Comparison of ENCODE assay signal across 19 cellular contexts in the genomic region with DNA sequence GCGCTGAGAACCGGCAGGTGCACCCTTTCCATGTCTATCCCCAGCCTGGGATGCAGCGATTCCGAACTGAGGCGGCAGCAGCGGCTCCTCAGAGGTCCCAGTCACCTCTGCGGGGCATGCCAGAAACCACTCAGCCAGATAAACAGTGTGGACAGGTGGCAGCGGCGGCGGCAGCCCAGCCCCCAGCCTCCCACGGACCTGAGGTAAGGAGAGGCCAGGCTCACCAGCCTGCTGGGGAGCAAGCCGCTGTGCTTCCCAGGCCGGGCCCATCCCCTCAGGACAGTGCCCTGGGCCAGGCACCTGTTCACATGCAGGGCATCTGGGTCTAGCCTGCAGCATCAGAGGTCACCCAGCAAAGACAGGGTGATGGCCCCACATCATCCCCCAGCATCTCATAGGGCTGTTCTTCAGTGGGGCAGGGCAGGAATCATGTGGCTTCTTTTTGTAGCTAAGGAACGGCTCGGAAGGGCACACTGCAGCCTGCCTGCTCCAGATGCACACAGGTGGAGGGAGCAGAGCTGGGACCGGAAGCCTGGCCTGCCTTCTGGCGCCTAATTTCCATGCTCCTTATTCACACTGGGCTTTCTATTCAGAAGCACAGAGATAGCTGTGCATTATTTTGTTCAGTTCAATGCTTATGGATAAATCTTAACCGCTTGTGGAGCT. TPM values are rescaled to one million over a fixed set of nuclear protein-coding genes. Genes with fewer than 3 reads are reported as not detected.
A peak's percentile ranks its signal among the peaks of the same experiment; 100 is the strongest.
DNase-seq lines count a peak whose midpoint lies in the region; ATAC-seq and TF ChIP-seq lines count a peak whose summit lies in the region.
"Had no signal": no experiment of that assay in that cellular context is flagged by ENCODE, and none has a peak within 500 bp of the region (broad histone marks: within the 10 kb centered on the region; RNA-seq: fewer than 3 reads in every experiment).

No MANE protein-coding gene starts in this region.

- H3K4me3 Mint-ChIP-seq in chondrocyte (ENCODE audit: unreplicated experiment): no peak overlapping the region
- H3K4me3 Mint-ChIP-seq: activated CD4-positive, alpha-beta T cell treated with anti-CD3 and anti-CD28 coated beads, Interleukin-2, amount 10 ng/mL, durations not matched to agents 7 days and 5 days; activated naive CD8-positive, alpha-beta T cell; stimulated activated effector memory CD8-positive, alpha-beta T cell treated with anti-CD3 and anti-CD28 coated beads, Interleukin-12 subunit alpha, Interleukin-12 subunit beta, amount 100 ng/mL, for 72 hours had no signal

- H2AFZ ChIP-seq in osteoblast (ENCODE audit: low read length): no peak overlapping the region

- TF ChIP-seq CTCF in A673 (conservative IDR thresholded peaks at IDR 0.05; ENCODE audit: low read depth, low read length): no peak
- TF ChIP-seq CTCF in chondrocyte (IDR thresholded peaks at IDR 0.05): no peak
- no peak for TF ChIP-seq CTCF in osteoblast (IDR thresholded peaks at IDR 0.05; ENCODE audit: extremely low read depth, low read depth, low read length)
- TF ChIP-seq CTCF in GM10248 (IDR thresholded peaks at IDR 0.05; ENCODE audit: control extremely low read depth, extremely low read depth, low read depth, missing control alignments): no peak

- BruUV-seq in A673 (replicated peaks; lab: Mats Ljungman, UMichigan): no TSS peak

- H3K4me1 Mint-ChIP-seq in chondrocyte (ENCODE audit: low read depth): peaks cover 63% of the 10 kb centered on the region

- H3K27me3 Mint-ChIP-seq in chondrocyte (ENCODE audit: low read depth): no peaks in the 10 kb centered on the region
- H3K27me3 Mint-ChIP-seq: activated CD4-positive, alpha-beta T cell treated with anti-CD3 and anti-CD28 coated beads, Interleukin-2, amount 10 ng/mL, durations not matched to agents 7 days and 5 days; activated naive CD8-positive, alpha-beta T cell had no signal

- H3K4me1 ChIP-seq in A673 (ENCODE audit: insufficient read depth, low read length, poor library complexity, severe bottlenecking): peaks cover 32% of the 10 kb centered on the region
- peaks cover 43% of the 10 kb centered on the region for H3K4me1 ChIP-seq in osteoblast (ENCODE audit: insufficient read depth, low read length)

- peak overlapping the region; percentile 71 for H3K27ac Mint-ChIP-seq in chondrocyte (ENCODE audit: unreplicated experiment)
- H3K27ac Mint-ChIP-seq: activated CD4-positive, alpha-beta T cell treated with anti-CD3 and anti-CD28 coated beads, Interleukin-2, amount 10 ng/mL, durations not matched to agents 7 days and 5 days; activated naive CD8-positive, alpha-beta T cell; stimulated activated effector memory CD8-positive, alpha-beta T cell treated with anti-CD3 and anti-CD28 coated beads, Interleukin-12 subunit alpha, Interleukin-12 subunit beta, amount 100 ng/mL, for 72 hours had no signal

- H3K36me3 ChIP-seq in A673 (ENCODE audit: insufficient read depth, low read length, poor library complexity, severe bottlenecking) (peaks cover 40% of the 10 kb centered on the region), osteoblast (ENCODE audit: insufficient read depth, low read length) (peaks cover 54% of the 10 kb centered on the region)
- H3K36me3 ChIP-seq: neutrophil had no signal

- H3K4me3 ChIP-seq in A673 (ENCODE audit: low read depth, low read length, poor library complexity, severe bottlenecking) (no peak overlapping the region), osteoblast (ENCODE audit: insufficient read depth, low read length) (no peak overlapping the region)
- H3K4me3 ChIP-seq: SK-N-MC, smooth muscle cell, upper lobe of left lung had no signal

- H4K20me1 ChIP-seq in osteoblast (ENCODE audit: insufficient read depth, low read length): peaks cover 58% of the 10 kb centered on the region

- H3K36me3 Mint-ChIP-seq in chondrocyte (ENCODE audit: low read depth): peaks cover 29% of the 10 kb centered on the region

- H3K27me3 ChIP-seq in A673 (replicated peaks; ENCODE audit: insufficient read depth, low read depth, low read length, poor library complexity) (no peaks in the 10 kb centered on the region), osteoblast (ENCODE audit: insufficient read depth, low read length) (no peaks in the 10 kb centered on the region)
- H3K27me3 ChIP-seq: neutrophil, upper lobe of left lung had no signal

- intact Hi-C loops in A673 (cut with micrococcal nuclease; ENCODE audit: unreplicated experiment): no loop called here

- ATAC-seq in HG03159 (IDR thresholded peaks at IDR 0.05; ENCODE audit: unreplicated experiment): no peak
- ATAC-seq: stimulated activated effector memory CD8-positive, alpha-beta T cell treated with anti-CD3 and anti-CD28 coated beads, Interleukin-12 subunit alpha, Interleukin-12 subunit beta, amount 100 ng/mL, for 72 hours had no signal

- H3K9me3 Mint-ChIP-seq in chondrocyte (ENCODE audit: low read depth): no peaks in the 10 kb centered on the region
- H3K9me3 Mint-ChIP-seq: activated CD4-positive, alpha-beta T cell treated with anti-CD3 and anti-CD28 coated beads, Interleukin-2, amount 10 ng/mL, durations not matched to agents 7 days and 5 days; stimulated activated effector memory CD8-positive, alpha-beta T cell treated with anti-CD3 and anti-CD28 coated beads, Interleukin-12 subunit alpha, Interleukin-12 subunit beta, amount 100 ng/mL, for 72 hours had no signal

- H3K27ac ChIP-seq in A673 (ENCODE audit: low read depth, low read length, poor library complexity, severe bottlenecking) (peak overlapping the region; percentile 23), osteoblast (ENCODE audit: low read depth, low read length) (peak overlapping the region; percentile 51)
- H3K27ac ChIP-seq: HL-60, neutrophil, SK-N-MC, upper lobe of left lung had no signal

- POLR2A ChIA-PET in A673 (lab: Charles Lee; ENCODE audit: low non-redundant PET) (no interaction called here), GM10248 (lab: Yijun Ruan, JAX) (no interaction called here)

- DNase-seq in A673 (ENCODE audit: low spot score) (no peak), NCI-H510A treated with DMSO at 0.1 percent for 48 hours (lab: John Stamatoyannopoulos, UW) (peak; percentile 36), chondrocyte (ENCODE audit: low spot score) (no peak), osteoblast (ENCODE audit: insufficient read length, low spot score, missing footprints) (no peak), GM10248 (ENCODE audit: extremely low spot score) (no peak), LoVo (ENCODE audit: low spot score) (no peak), NCI-H69 (lab: John Stamatoyannopoulos, UW) (no peak)
- DNase-seq: activated CD4-positive, alpha-beta T cell treated with anti-CD3 and anti-CD28 coated beads, Interleukin-2, amount 10 ng/mL, durations not matched to agents 7 days and 5 days; KBM-7; midbrain; NCI-H1417 treated with DMSO at 0.1 percent for 48 hours had no signal

- H3K4me2 ChIP-seq in osteoblast (ENCODE audit: insufficient read depth, low read length): peak overlapping the region; percentile 17
- H3K4me2 ChIP-seq: smooth muscle cell had no signal

- H3K79me2 ChIP-seq in osteoblast (ENCODE audit: insufficient read depth, low read length): peaks cover 83% of the 10 kb centered on the region

- H3K9me3 ChIP-seq in A673 (ENCODE audit: low read depth, low read length, poor library complexity, severe bottlenecking) (no peaks in the 10 kb centered on the region), osteoblast (ENCODE audit: low read depth, low read length) (no peaks in the 10 kb centered on the region)
- H3K9me3 ChIP-seq: neutrophil, upper lobe of left lung had no signal

- CTCF ChIA-PET in A673 (lab: Charles Lee): no interaction called here
- CTCF ChIA-PET in GM10248 (lab: Yijun Ruan, JAX): interaction anchor here (1.0 to 4.0 kb wide), 5 partner anchors 8 to 72 kb away, joined by 3 to 23 read pairs (median 4); no protein-coding TSS in a partner anchor

RNA-seq across cellular contexts. Expression of a gene that starts 18.9 kb away (rescaled TPM):
- total RNA-seq in A673 (2021) (56.5 and 57.6 TPM in 2 replicates), chondrocyte (54.0 to 63.6 TPM (median 62.0 TPM) in 3 replicates), osteoblast (12.7 TPM in 2 replicates)

RNA-seq across cellular contexts. Expression of a gene that starts 55.7 kb away (rescaled TPM):
- total RNA-seq in A673 (2021) (20.0 and 22.0 TPM in 2 replicates), chondrocyte (55.7 to 83.1 TPM (median 56.4 TPM) in 3 replicates), osteoblast (10.9 and 11.2 TPM in 2 replicates)
